ENCODE assay signal across 31 cellular contexts in genomic region chr13:73893833-73894232, GRCh38.
"Had no signal": no experiment of that assay in that cellular context is flagged by ENCODE, and none has a peak within 500 bp of the region (broad histone marks: within the 10 kb centered on the region; RNA-seq: fewer than 3 reads in every experiment).

No MANE protein-coding gene starts in this region.

- H3K4me3 Mint-ChIP-seq: activated B cell treated with CpG ODN at 0.5 μM for 24 hours; activated CD8-positive, alpha-beta T cell treated with anti-CD3 and anti-CD28 coated beads for 36 hours; activated naive CD8-positive, alpha-beta T cell treated with anti-CD3 and anti-CD28 coated beads for 36 hours; activated naive CD8-positive, alpha-beta T cell treated with anti-CD3 and anti-CD28 coated beads, Interleukin-2, amount 50 U/mL, for 24 hours; activated T-cell treated with anti-CD3 and anti-CD28 coated beads, Interleukin-2, amount 50 U/mL, for 4 hours; T-helper 17 cell; T-helper 2 cell treated with Interferon-gamma antibody and Interleukin-4, amounts not matched to agents 5 μg/mL and 100 μg/mL, for 36 hours had no signal

- H3K9me3 ChIP-seq: adrenal gland, body of pancreas, colonic mucosa, esophagus squamous epithelium, gastroesophageal sphincter, heart right ventricle had no signal

- H3K4me1 ChIP-seq: adrenal gland, body of pancreas, colonic mucosa, esophagus squamous epithelium, gastroesophageal sphincter had no signal

- DNase-seq: activated B cell treated with CpG ODN at 0.5 μM for 24 hours; activated CD4-positive, alpha-beta T cell treated with anti-CD3 and anti-CD28 coated beads for 48 hours; activated CD4-positive, alpha-beta T cell treated with anti-CD3 and anti-CD28 coated beads, Interleukin-2, amount 50 U/mL, for 1 hour; activated CD4-positive, alpha-beta T cell treated with anti-CD3 and anti-CD28 coated beads, Interleukin-2, amount 50 U/mL, for 48 hours; activated CD8-positive, alpha-beta memory T cell treated with anti-CD3 and anti-CD28 coated beads for 24 hours; activated CD8-positive, alpha-beta T cell treated with anti-CD3 and anti-CD28 coated beads for 36 hours; activated gamma-delta T cell; activated naive CD4-positive, alpha-beta T cell; activated naive CD4-positive, alpha-beta T cell treated with anti-CD3 and anti-CD28 coated beads, Interleukin-2, amount 50 U/mL, for 16 hours; activated naive CD8-positive, alpha-beta T cell treated with anti-CD3 and anti-CD28 coated beads for 36 hours; activated naive CD8-positive, alpha-beta T cell treated with anti-CD3 and anti-CD28 coated beads, Interleukin-2, amount 50 U/mL, for 24 hours; activated T-cell treated with anti-CD3 and anti-CD28 coated beads, Interleukin-2, amount 50 U/mL, for 4 hours; adrenal gland; amygdala; aorta; body of pancreas; central memory CD4-positive, alpha-beta T cell; cerebellar nuclear complex; colonic mucosa; effector CD8-positive, alpha-beta T cell; esophagus squamous epithelium; foreskin melanocyte; heart right ventricle; T-helper 1 cell; T-helper 17 cell; T1000; WERI-Rb-1 had no signal

- H3K9me3 Mint-ChIP-seq: activated B cell treated with CpG ODN at 0.5 μM for 24 hours; activated CD8-positive, alpha-beta T cell treated with anti-CD3 and anti-CD28 coated beads for 36 hours; activated naive CD8-positive, alpha-beta T cell treated with anti-CD3 and anti-CD28 coated beads for 36 hours; activated naive CD8-positive, alpha-beta T cell treated with anti-CD3 and anti-CD28 coated beads, Interleukin-2, amount 50 U/mL, for 24 hours; activated T-cell treated with anti-CD3 and anti-CD28 coated beads, Interleukin-2, amount 50 U/mL, for 4 hours; T-helper 2 cell treated with Interferon-gamma antibody and Interleukin-4, amounts not matched to agents 5 μg/mL and 100 μg/mL, for 36 hours had no signal

- H3K27ac ChIP-seq: adrenal gland, body of pancreas, colonic mucosa, epithelial cell of prostate, esophagus squamous epithelium, gastroesophageal sphincter, heart right ventricle, WERI-Rb-1 had no signal

- H3K4me3 ChIP-seq: adrenal gland, body of pancreas, colonic mucosa, esophagus squamous epithelium, gastroesophageal sphincter, heart right ventricle had no signal

- H3K27ac Mint-ChIP-seq: activated B cell treated with CpG ODN at 0.5 μM for 24 hours; activated CD8-positive, alpha-beta T cell treated with anti-CD3 and anti-CD28 coated beads for 36 hours; activated naive CD8-positive, alpha-beta T cell treated with anti-CD3 and anti-CD28 coated beads for 36 hours; activated naive CD8-positive, alpha-beta T cell treated with anti-CD3 and anti-CD28 coated beads, Interleukin-2, amount 50 U/mL, for 24 hours; T-helper 2 cell treated with Interferon-gamma antibody and Interleukin-4, amounts not matched to agents 5 μg/mL and 100 μg/mL, for 36 hours had no signal

- H3K27me3 Mint-ChIP-seq: activated B cell treated with CpG ODN at 0.5 μM for 24 hours; activated CD8-positive, alpha-beta T cell treated with anti-CD3 and anti-CD28 coated beads for 36 hours; activated naive CD8-positive, alpha-beta T cell treated with anti-CD3 and anti-CD28 coated beads for 36 hours; activated naive CD8-positive, alpha-beta T cell treated with anti-CD3 and anti-CD28 coated beads, Interleukin-2, amount 50 U/mL, for 24 hours; T-helper 17 cell had no signal

- ATAC-seq: activated CD4-positive, CD25-positive, alpha-beta regulatory T cell treated with anti-CD3 and anti-CD28 coated beads, Interleukin-2, amount 50 U/mL, for 24 hours; activated CD8-positive, alpha-beta T cell treated with anti-CD3 and anti-CD28 coated beads for 36 hours; activated naive CD8-positive, alpha-beta T cell treated with anti-CD3 and anti-CD28 coated beads, Interleukin-2, amount 50 U/mL, for 24 hours; activated T-cell treated with anti-CD3 and anti-CD28 coated beads, Interleukin-2, amount 50 U/mL, for 4 hours; body of pancreas; gastroesophageal sphincter; T-helper 17 cell had no signal

- H3K27me3 ChIP-seq: adrenal gland, body of pancreas, colonic mucosa, esophagus squamous epithelium, gastroesophageal sphincter, heart right ventricle had no signal

- H3K36me3 ChIP-seq: adrenal gland, colonic mucosa, esophagus squamous epithelium, gastroesophageal sphincter, heart right ventricle, WERI-Rb-1 had no signal
